In the genomic region with DNA sequence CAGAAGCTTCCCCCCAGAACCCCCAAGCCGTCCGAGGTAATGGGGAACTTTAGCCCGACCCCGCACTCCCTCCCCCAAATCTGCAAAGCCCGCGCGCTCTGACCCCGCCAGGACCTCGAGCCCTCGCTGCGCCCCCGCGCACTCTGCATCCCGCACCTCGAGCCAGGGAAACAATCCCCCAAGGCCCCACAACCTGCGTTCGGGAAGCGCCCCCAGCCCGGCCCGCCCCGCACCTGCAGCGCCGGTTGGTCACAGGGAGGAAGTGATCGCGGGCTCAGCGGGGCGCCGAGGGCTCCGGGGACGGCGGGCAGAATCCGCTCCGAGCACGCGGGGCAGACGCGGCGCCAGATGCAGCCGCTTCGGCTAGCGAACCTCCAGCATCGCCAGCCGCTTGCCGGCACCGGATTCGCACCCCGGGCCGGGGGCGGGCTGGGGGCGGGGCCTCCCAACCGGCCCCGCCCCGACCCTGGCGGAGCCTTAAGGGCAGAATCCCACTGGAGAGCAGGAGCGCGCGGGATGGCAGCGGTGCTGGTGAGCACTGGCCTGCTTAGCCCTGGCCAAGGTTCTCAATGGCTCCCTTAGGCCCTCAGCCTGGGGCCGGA, we compare ENCODE assay signal across 8 cellular contexts. TPM values are rescaled to one million over a fixed set of nuclear protein-coding genes. Genes with fewer than 3 reads are reported as not detected.
A peak's percentile ranks its signal among the peaks of the same experiment; 100 is the strongest.
DNase-seq lines count a peak whose midpoint lies in the region; ATAC-seq and TF ChIP-seq lines count a peak whose summit lies in the region.

A gene with protein sequence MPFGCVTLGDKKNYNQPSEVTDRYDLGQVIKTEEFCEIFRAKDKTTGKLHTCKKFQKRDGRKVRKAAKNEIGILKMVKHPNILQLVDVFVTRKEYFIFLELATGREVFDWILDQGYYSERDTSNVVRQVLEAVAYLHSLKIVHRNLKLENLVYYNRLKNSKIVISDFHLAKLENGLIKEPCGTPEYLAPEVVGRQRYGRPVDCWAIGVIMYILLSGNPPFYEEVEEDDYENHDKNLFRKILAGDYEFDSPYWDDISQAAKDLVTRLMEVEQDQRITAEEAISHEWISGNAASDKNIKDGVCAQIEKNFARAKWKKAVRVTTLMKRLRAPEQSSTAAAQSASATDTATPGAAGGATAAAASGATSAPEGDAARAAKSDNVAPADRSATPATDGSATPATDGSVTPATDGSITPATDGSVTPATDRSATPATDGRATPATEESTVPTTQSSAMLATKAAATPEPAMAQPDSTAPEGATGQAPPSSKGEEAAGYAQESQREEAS (minus strand): TSS at position 382 of the 602 bp plus-strand sequence. CDS start 7,518 bp downstream, outside the sequence.

- ATAC-seq in RWPE2 (ENCODE audit: low read depth), result peak; percentile 40
- no peak for ATAC-seq in HG03342 (IDR thresholded peaks at IDR 0.05; ENCODE audit: unreplicated experiment)

- peak within 1 kb of the TSS; percentile 57 for H2AK5ac ChIP-seq in neuronal stem cell (ENCODE audit: low read depth, low read length)

- H3K4ac ChIP-seq in neuronal stem cell (ENCODE audit: low read length), result no peak within 1 kb of the TSS

- peak within 1 kb of the TSS; percentile 48 for H2BK5ac ChIP-seq in neuronal stem cell (ENCODE audit: low read length)

- H3K27ac ChIP-seq in RWPE2 (ENCODE audit: poor library complexity, severe bottlenecking) (no peak within 1 kb of the TSS), coronary artery (no peak within 1 kb of the TSS), neuronal stem cell (replicated peaks; ENCODE audit: low read length) (no peak within 1 kb of the TSS)

- DNase-seq in activated CD4-positive, alpha-beta T cell treated with anti-CD3 and anti-CD28 coated beads, Interleukin-2, amount 10 ng/mL, durations not matched to agents 24 days and 14 days, result peak; percentile 79
- DNase-seq in activated CD4-positive, alpha-beta T cell treated with anti-CD3 and anti-CD28 coated beads for 4 hours, result no peak
- no peak for DNase-seq in RWPE2 (ENCODE audit: low spot score)
- no peak for DNase-seq in coronary artery (ENCODE audit: low spot score)
- DNase-seq in neuronal stem cell (ENCODE audit: low spot score), result peak; percentile 39
- no peak for DNase-seq in NCI-H226
- no peak for DNase-seq in NCI-H446 treated with DMSO at 0.1 percent for 48 hours (lab: John Stamatoyannopoulos, UW)

- H3K23ac ChIP-seq in neuronal stem cell (ENCODE audit: low read depth, low read length, poor library complexity), result peak within 1 kb of the TSS; percentile 86

- no peaks in the 10 kb centered on the region for H3K9me3 Mint-ChIP-seq in activated CD4-positive, alpha-beta T cell treated with anti-CD3 and anti-CD28 coated beads, Interleukin-2, amount 10 ng/mL, durations not matched to agents 24 days and 14 days

- H3K4me3 Mint-ChIP-seq in activated CD4-positive, alpha-beta T cell treated with anti-CD3 and anti-CD28 coated beads, Interleukin-2, amount 10 ng/mL, durations not matched to agents 24 days and 14 days, result peak within 1 kb of the TSS; percentile 49

- H3K27me3 Mint-ChIP-seq in activated CD4-positive, alpha-beta T cell treated with anti-CD3 and anti-CD28 coated beads, Interleukin-2, amount 10 ng/mL, durations not matched to agents 24 days and 14 days, result peaks cover 47% of the 10 kb centered on the region

- TF ChIP-seq CTCF in RWPE2 (IDR thresholded peaks at IDR 0.05; ENCODE audit: poor library complexity, severe bottlenecking) (no peak), coronary artery (IDR thresholded peaks at IDR 0.05) (no peak)

- WGBS in neuronal stem cell (ENCODE audit: extremely low coverage in 2 of 2, insufficient read length in 2 of 2, insufficient replicate concordance in 1 of 2), 2 donors, result no CpG with 5 or more reads among the region's 59 CpGs

- H4K91ac ChIP-seq in neuronal stem cell (ENCODE audit: low read depth, low read length, poor library complexity), result no peak within 1 kb of the TSS

- H3K27ac Mint-ChIP-seq in activated CD4-positive, alpha-beta T cell treated with anti-CD3 and anti-CD28 coated beads, Interleukin-2, amount 10 ng/mL, durations not matched to agents 24 days and 14 days, result no peak within 1 kb of the TSS

- H3K9me3 ChIP-seq in RWPE2 (ENCODE audit: severe bottlenecking) (no peaks in the 10 kb centered on the region), neuronal stem cell (replicated peaks in 1 of 2; ENCODE audit: control insufficient read depth in 2 of 2, insufficient read depth in 1 of 2, low read depth in 1 of 2, low read length in 2 of 2) (peaks cover 0 to 1% of the 10 kb centered on the region in 2 donors)

- intact Hi-C loops in activated CD4-positive, alpha-beta T cell treated with anti-CD3 and anti-CD28 coated beads, Interleukin-2, amount 10 ng/mL, durations not matched to agents 24 days and 14 days (cut with micrococcal nuclease), result loop anchor here (1.0 kb wide), 1 partner anchor 13 kb away; a partner anchor contains a TSS

- H3K4me1 ChIP-seq in RWPE2 (ENCODE audit: insufficient read depth, poor library complexity, severe bottlenecking), result no peaks in the 10 kb centered on the region
- H3K4me1 ChIP-seq in neuronal stem cell (ENCODE audit: control insufficient read depth in 2 of 2, insufficient read depth in 1 of 2, low read depth in 1 of 2, low read length in 2 of 2), result peaks cover 32 to 66% of the 10 kb centered on the region in 2 donors

- no peaks in the 10 kb centered on the region for H3K4me1 Mint-ChIP-seq in activated CD4-positive, alpha-beta T cell treated with anti-CD3 and anti-CD28 coated beads, Interleukin-2, amount 10 ng/mL, durations not matched to agents 24 days and 14 days

- H3K4me2 ChIP-seq in neuronal stem cell (ENCODE audit: insufficient read depth, low read length, poor library complexity, severe bottlenecking), result peak within 1 kb of the TSS; percentile 93

- no peaks in the 10 kb centered on the region for H3K36me3 Mint-ChIP-seq in activated CD4-positive, alpha-beta T cell treated with anti-CD3 and anti-CD28 coated beads, Interleukin-2, amount 10 ng/mL, durations not matched to agents 24 days and 14 days (ENCODE audit: low read depth)

- peak within 1 kb of the TSS; percentile 74 for H3K18ac ChIP-seq in neuronal stem cell (ENCODE audit: low read length)

- H3K36me3 ChIP-seq in RWPE2 (ENCODE audit: low read depth), result no peaks in the 10 kb centered on the region
- H3K36me3 ChIP-seq in neuronal stem cell (replicated peaks in 1 of 2; ENCODE audit: control insufficient read depth in 2 of 2, insufficient read depth in 2 of 2, low read length in 2 of 2), result no peaks in the 10 kb centered on the region

- H2BK12ac ChIP-seq in neuronal stem cell (ENCODE audit: low read length), result no peak within 1 kb of the TSS

- H3K79me1 ChIP-seq in neuronal stem cell (ENCODE audit: low read depth, low read length), result peaks cover 7% of the 10 kb centered on the region

- no peak within 1 kb of the TSS for H2BK120ac ChIP-seq in neuronal stem cell (ENCODE audit: low read depth, low read length)

- H3K27me3 ChIP-seq in RWPE2 (ENCODE audit: insufficient read depth, poor library complexity, severe bottlenecking) (peaks cover 34% of the 10 kb centered on the region), neuronal stem cell (ENCODE audit: control insufficient read depth in 3 of 3, insufficient read depth in 3 of 3, low read depth in 1 of 3, low read length in 3 of 3) (peaks cover 0 to 3% (median 0%) of the 10 kb centered on the region in 3 experiments)

- peak within 1 kb of the TSS; percentile 10 for H3K4me3 ChIP-seq in RWPE2 (ENCODE audit: severe bottlenecking)
- peak within 1 kb of the TSS; percentile 58 for H3K4me3 ChIP-seq in coronary artery
- peak within 1 kb of the TSS; percentile 64 to 79 for H3K4me3 ChIP-seq in neuronal stem cell (ENCODE audit: low read length in 2 of 2)

- peak within 1 kb of the TSS; percentile 92 for H3K14ac ChIP-seq in neuronal stem cell (ENCODE audit: low read length)

- peak within 1 kb of the TSS; percentile 54 for H3K9ac ChIP-seq in neuronal stem cell (ENCODE audit: low read depth, low read length, poor library complexity)

- peak within 1 kb of the TSS; percentile 24 for H4K8ac ChIP-seq in neuronal stem cell (ENCODE audit: low read depth, low read length)

- H2AFZ ChIP-seq in neuronal stem cell (ENCODE audit: low read length), result peak within 1 kb of the TSS; percentile 90

- H2BK15ac ChIP-seq in neuronal stem cell (ENCODE audit: low read length), result peak within 1 kb of the TSS; percentile 86

RNA-seq across cellular contexts. Expression of the gene that starts here (rescaled TPM):
- total RNA-seq in activated CD4-positive, alpha-beta T cell treated with anti-CD3 and anti-CD28 coated beads, Interleukin-2, amount 10 ng/mL, durations not matched to agents 24 days and 14 days, result 1.2 and 1.6 TPM in 2 replicates
- polyA plus RNA-seq in neuronal stem cell (2013, experiment 1 of 2), result 10.0 TPM
- 9.6 TPM for polyA plus RNA-seq in neuronal stem cell (2013, experiment 2 of 2)

Comparison
In these comparisons a context has a peak if more than half of its experiments do, and no peak if none do; other contexts are left out.
1. DNase-seq: peak in activated CD4-positive, alpha-beta T cell treated with anti-CD3 and anti-CD28 coated beads, Interleukin-2, amount 10 ng/mL, durations not matched to agents 24 days and 14 days (single experiment) and neuronal stem cell (single experiment); none in activated CD4-positive, alpha-beta T cell treated with anti-CD3 and anti-CD28 coated beads for 4 hours (0 of 2), RWPE2 (single experiment), coronary artery (single experiment), NCI-H226 (single experiment) and NCI-H446 treated with DMSO at 0.1 percent for 48 hours (single experiment).
2. H3K4me3 ChIP-seq: peak in every context shown above with its lines; median percentile 72 in neuronal stem cell; 58 in coronary artery; 10 in RWPE2.